In the genomic region with DNA sequence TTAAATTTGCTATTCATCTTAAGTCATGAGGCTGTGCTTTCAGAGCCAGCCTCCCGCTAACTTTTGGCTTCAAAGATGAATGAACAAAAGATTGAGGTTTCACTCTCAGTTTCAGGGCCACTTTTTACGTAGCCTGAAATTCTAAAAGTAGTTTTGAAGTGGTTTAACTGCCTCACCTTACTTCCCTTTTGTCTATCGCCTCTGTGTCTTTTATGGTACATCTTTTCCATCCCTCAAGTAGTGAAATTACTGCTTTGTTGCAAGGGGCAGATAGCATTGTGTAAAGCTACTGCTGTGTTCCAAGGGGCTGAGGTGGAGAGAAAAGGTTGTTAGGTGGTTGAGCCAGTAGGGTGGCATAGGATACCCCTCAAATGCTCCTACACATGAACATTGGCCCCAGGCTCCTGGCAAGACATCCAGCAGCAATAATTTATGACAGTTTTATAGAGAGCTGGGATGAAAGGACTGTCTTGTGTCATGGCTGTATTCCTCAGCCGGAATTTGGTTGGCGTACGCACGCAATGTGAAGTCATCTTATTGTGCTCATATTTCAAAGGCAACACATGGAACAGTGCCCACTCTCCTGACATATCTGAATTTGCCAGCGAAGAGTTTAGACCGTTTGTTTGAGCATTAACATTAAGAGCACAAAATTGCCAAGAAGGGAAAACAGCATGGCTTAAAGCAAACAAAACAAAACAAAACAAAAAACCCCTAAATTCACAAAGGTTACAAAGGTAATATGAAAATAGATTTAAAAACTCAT, we compare ENCODE assay signal across 9 cellular contexts.
DNase-seq lines count a peak whose midpoint lies in the region; ATAC-seq and TF ChIP-seq lines count a peak whose summit lies in the region.
"Had no signal": no experiment of that assay in that cellular context is flagged by ENCODE, and none has a peak within 500 bp of the region (broad histone marks: within the 10 kb centered on the region; RNA-seq: fewer than 3 reads in every experiment).

No MANE protein-coding gene starts in this region.

- no peaks in the 10 kb centered on the region for H3K36me3 Mint-ChIP-seq in nephron (ENCODE audit: low read depth)

- DNase-seq in activated naive CD4-positive, alpha-beta T cell treated with Interleukin-2 at 50 U/mL for 16 hours, result peak; percentile 45
- DNase-seq in activated naive CD4-positive, alpha-beta T cell (lab: John Stamatoyannopoulos, UW), result no peak
- peak; percentile 15 for DNase-seq in NB4 (ENCODE audit: low read depth)
- DNase-seq in activated naive CD8-positive, alpha-beta T cell treated with anti-CD3 and anti-CD28 coated beads, Interleukin-2, amount 50 U/mL, for 16 hours (ENCODE audit: low read depth, low spot score), result peak; percentile 11
- no peak for DNase-seq in NCI-H146 (lab: John Stamatoyannopoulos, UW)
- no peak for DNase-seq in COLO668 (lab: John Stamatoyannopoulos, UW; ENCODE audit: unreplicated experiment)

- H3K4me3 ChIP-seq in NB4 (ENCODE audit: low read depth, low read length), result no peak overlapping the region

- TF ChIP-seq CTCF in NB4 (IDR thresholded peaks at IDR 0.05; ENCODE audit: low read depth, low read length) (no peak), nephron (IDR thresholded peaks at IDR 0.05; ENCODE audit: unreplicated experiment in 3 of 3) (no peak)

- peak overlapping the region; percentile 45 to 84 (median 69) for H3K27ac Mint-ChIP-seq in nephron
- H3K27ac Mint-ChIP-seq: dendritic cell treated with granulocyte-macrophage colony-stimulating factor and Interleukin-4, amounts not matched to agents 40 ng/mL and 50 ng/mL, for 4 days had no signal

- H3K4me3 Mint-ChIP-seq in nephron, result peak overlapping the region in 1 of 3 experiments; percentile 43
- H3K4me3 Mint-ChIP-seq: dendritic cell treated with granulocyte-macrophage colony-stimulating factor and Interleukin-4, amounts not matched to agents 40 ng/mL and 50 ng/mL, for 4 days had no signal

- TF ChIP-seq POLR2A in NB4 (IDR thresholded peaks at IDR 0.05; ENCODE audit: extremely low read depth, insufficient read length), result no peak

- H3K4me1 Mint-ChIP-seq in nephron, result peaks cover 20% of the 10 kb centered on the region

- H3K9me3 Mint-ChIP-seq in nephron, result no peaks in the 10 kb centered on the region
- H3K9me3 Mint-ChIP-seq: dendritic cell treated with granulocyte-macrophage colony-stimulating factor and Interleukin-4, amounts not matched to agents 40 ng/mL and 50 ng/mL, for 4 days had no signal

- H3K27me3 Mint-ChIP-seq in nephron (ENCODE audit: low read depth), result peaks cover 9% of the 10 kb centered on the region
- H3K27me3 Mint-ChIP-seq: dendritic cell treated with granulocyte-macrophage colony-stimulating factor and Interleukin-4, amounts not matched to agents 40 ng/mL and 50 ng/mL, for 4 days had no signal

- peak; percentile 87 for ATAC-seq in HG02623 (IDR thresholded peaks at IDR 0.05; ENCODE audit: unreplicated experiment)

Comparison
In these comparisons a context has a peak if more than half of its experiments do, and no peak if none do; other contexts are left out.
1. DNase-seq: peak in activated naive CD4-positive, alpha-beta T cell treated with Interleukin-2 at 50 U/mL for 16 hours (single experiment), NB4 (single experiment) and activated naive CD8-positive, alpha-beta T cell treated with anti-CD3 and anti-CD28 coated beads, Interleukin-2, amount 50 U/mL, for 16 hours (single experiment); none in activated naive CD4-positive, alpha-beta T cell (0 of 4), NCI-H146 (single experiment) and COLO668 (single experiment).